In genomic region chr5:164013077-164013670, GRCh38 we compare ENCODE assay signal across 8 cellular contexts.
DNase-seq lines count a peak whose midpoint lies in the region; ATAC-seq and TF ChIP-seq lines count a peak whose summit lies in the region.

No MANE protein-coding gene starts in this region.

- DNase-seq in DMS153 treated with DMSO at 0.1 percent for 48 hours (lab: John Stamatoyannopoulos, UW; ENCODE audit: unreplicated experiment) = peak; percentile 6
- peak; percentile 70 to 79 for DNase-seq in NCI-H2081 (lab: John Stamatoyannopoulos, UW)
- no peak for DNase-seq in activated B cell treated with CpG ODN at 0.5 μM for 24 hours
- peak; percentile 71 for DNase-seq in glomerular visceral epithelial cell (ENCODE audit: extremely low spot score)
- DNase-seq in putamen (ENCODE audit: low spot score) = peak; percentile 59

- no peaks in the 10 kb centered on the region for H3K27me3 Mint-ChIP-seq in activated B cell treated with CpG ODN at 0.5 μM for 24 hours

- TF ChIP-seq CTCF in activated B cell treated with CpG ODN at 0.5 μM for 24 hours (IDR thresholded peaks at IDR 0.05) = no peak

- H3K4me3 Mint-ChIP-seq in activated B cell treated with CpG ODN at 0.5 μM for 24 hours = no peak overlapping the region

- H3K36me3 Mint-ChIP-seq in activated B cell treated with CpG ODN at 0.5 μM for 24 hours (ENCODE audit: low read depth) = no peaks in the 10 kb centered on the region

- CTCF ChIA-PET in activated B cell treated with CpG ODN at 0.5 μM for 24 hours (lab: Charles Lee) = interaction anchor here (0.7 to 1.5 kb wide), 18 partner anchors 9 to 1195 kb away, joined by 3 to 29 read pairs (median 4); no protein-coding TSS in a partner anchor

- intact Hi-C loops in activated B cell treated with CpG ODN at 0.5 μM for 24 hours (cut with micrococcal nuclease) = loop anchor here (1.0 to 2.0 kb wide), 6 partner anchors 98 to 1196 kb away; no protein-coding TSS in a partner anchor

- ATAC-seq in GM18870 (IDR thresholded peaks at IDR 0.05; ENCODE audit: unreplicated experiment) (peak; percentile 83), HG03039 (IDR thresholded peaks at IDR 0.05; ENCODE audit: unreplicated experiment) (peak; percentile 67), activated B cell treated with CpG ODN at 0.5 μM for 24 hours (ENCODE audit: low read depth) (peak; percentile 50), HG03139 (IDR thresholded peaks at IDR 0.05; ENCODE audit: unreplicated experiment) (no peak)

- H3K9me3 Mint-ChIP-seq in activated B cell treated with CpG ODN at 0.5 μM for 24 hours = no peaks in the 10 kb centered on the region

- POLR2A ChIA-PET in activated B cell treated with CpG ODN at 0.5 μM for 24 hours (lab: Charles Lee) = no interaction called here

- H3K27ac Mint-ChIP-seq in activated B cell treated with CpG ODN at 0.5 μM for 24 hours = no peak overlapping the region

- peaks cover 13% of the 10 kb centered on the region for H3K4me1 Mint-ChIP-seq in activated B cell treated with CpG ODN at 0.5 μM for 24 hours
